8 cellular contexts compared by ENCODE assay signal in the genomic region with DNA sequence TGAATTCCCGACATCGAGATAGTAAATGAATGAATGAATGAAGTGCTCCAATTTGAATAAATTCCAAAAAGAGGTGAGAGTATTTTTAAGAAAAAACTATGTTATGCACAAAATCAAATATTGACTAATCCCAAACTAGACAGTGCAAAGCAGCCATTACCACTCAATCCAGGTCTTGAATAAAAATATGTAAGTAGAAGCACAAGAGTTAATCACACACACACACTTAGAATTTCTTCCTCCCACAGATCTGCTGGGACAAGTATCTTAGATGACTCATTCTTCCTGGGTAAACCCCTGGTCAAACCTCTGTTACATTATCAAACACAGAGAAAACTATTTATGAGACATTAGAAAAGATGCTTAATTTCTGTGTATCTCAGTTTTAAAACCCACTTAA. TPM values are rescaled to one million over a fixed set of nuclear protein-coding genes. Genes with fewer than 3 reads are reported as not detected.
DNase-seq lines count a peak whose midpoint lies in the region; ATAC-seq lines count a peak whose summit lies in the region.

No MANE protein-coding gene starts in this region.

- H3K9me3 Mint-ChIP-seq in activated CD4-positive, alpha-beta memory T cell treated with anti-CD3 and anti-CD28 coated beads, Interleukin-2, amount 10 ng/mL, durations not matched to agents 7 days and 5 days = no peaks in the 10 kb centered on the region

- H3K4me1 ChIP-seq in adipocyte (ENCODE audit: control insufficient read depth, insufficient read depth, low read length) = peaks cover 15% of the 10 kb centered on the region

- H3K27me3 Mint-ChIP-seq in activated CD4-positive, alpha-beta memory T cell treated with anti-CD3 and anti-CD28 coated beads, Interleukin-2, amount 10 ng/mL, durations not matched to agents 7 days and 5 days = peaks cover 7% of the 10 kb centered on the region

- CTCF ChIA-PET in activated CD4-positive, alpha-beta memory T cell treated with anti-CD3 and anti-CD28 coated beads, Interleukin-2, amount 10 ng/mL, durations not matched to agents 7 days and 5 days (lab: Charles Lee) = no interaction called here

- H3K4me3 Mint-ChIP-seq in activated CD4-positive, alpha-beta memory T cell treated with anti-CD3 and anti-CD28 coated beads, Interleukin-2, amount 10 ng/mL, durations not matched to agents 7 days and 5 days = no peak overlapping the region

- H3K9ac ChIP-seq in adipocyte (ENCODE audit: low read length) = peak overlapping the region; percentile 15

- POLR2A ChIA-PET in activated CD4-positive, alpha-beta memory T cell treated with anti-CD3 and anti-CD28 coated beads, Interleukin-2, amount 10 ng/mL, durations not matched to agents 7 days and 5 days (lab: Charles Lee) = no interaction called here

- H3K4me3 ChIP-seq in adipocyte (ENCODE audit: low read length) = no peak overlapping the region

- no peak for DNase-seq in activated CD4-positive, CD25-positive, alpha-beta regulatory T cell (lab: John Stamatoyannopoulos, UW)
- DNase-seq in adipocyte (ENCODE audit: low read depth) (peak; percentile 72), pulmonary artery endothelial cell (ENCODE audit: low read depth, low spot score) (peak; percentile 71), activated gamma-delta T cell (lab: John Stamatoyannopoulos, UW) (no peak), SK-N-DZ (ENCODE audit: low spot score) (no peak)
- no peak for DNase-seq in activated CD4-positive, alpha-beta memory T cell treated with anti-CD3 and anti-CD28 coated beads, Interleukin-2, amount 10 ng/mL, durations not matched to agents 7 days and 5 days

- ATAC-seq in activated CD4-positive, CD25-positive, alpha-beta regulatory T cell treated with anti-CD3 and anti-CD28 coated beads, Interleukin-2, amount 50 U/mL, for 24 hours = peak; percentile 60 to 67
- ATAC-seq in HG02885 (IDR thresholded peaks at IDR 0.05; ENCODE audit: poor library complexity, unreplicated experiment) = peak; percentile 44

- no peaks in the 10 kb centered on the region for H3K27me3 ChIP-seq in adipocyte (replicated peaks; ENCODE audit: control insufficient read depth, insufficient read depth, low read length)

- no peaks in the 10 kb centered on the region for H3K9me3 ChIP-seq in adipocyte (ENCODE audit: control insufficient read depth, low read length)

- H3K36me3 ChIP-seq in adipocyte (ENCODE audit: control insufficient read depth, insufficient read depth, low read length, severe bottlenecking) = peaks cover 24% of the 10 kb centered on the region

- no peak overlapping the region for H3K27ac Mint-ChIP-seq in activated CD4-positive, alpha-beta memory T cell treated with anti-CD3 and anti-CD28 coated beads, Interleukin-2, amount 10 ng/mL, durations not matched to agents 7 days and 5 days

- H3K36me3 Mint-ChIP-seq in activated CD4-positive, alpha-beta memory T cell treated with anti-CD3 and anti-CD28 coated beads, Interleukin-2, amount 10 ng/mL, durations not matched to agents 7 days and 5 days (ENCODE audit: low read depth) = no peaks in the 10 kb centered on the region

- peaks cover 9% of the 10 kb centered on the region for H3K4me1 Mint-ChIP-seq in activated CD4-positive, alpha-beta memory T cell treated with anti-CD3 and anti-CD28 coated beads, Interleukin-2, amount 10 ng/mL, durations not matched to agents 7 days and 5 days

RNA-seq across cellular contexts. Expression of gene LY75, which starts 55.9 kb away (rescaled TPM):
- 28.1 and 56.4 TPM in 2 replicates for total RNA-seq in pulmonary artery endothelial cell
- polyA plus RNA-seq in SK-N-DZ (2014; cell fraction: cytosol; rRNA removed) = not detected in 2 replicates
- polyA plus RNA-seq in SK-N-DZ (2014; cell fraction: nucleus; rRNA removed) = not detected in 2 replicates
- total RNA-seq in activated CD4-positive, alpha-beta memory T cell treated with anti-CD3 and anti-CD28 coated beads, Interleukin-2, amount 10 ng/mL, durations not matched to agents 7 days and 5 days = 10 to 100 TPM; 22.7 to 23.5 TPM

Comparison
In these comparisons a context has a peak if more than half of its experiments do, and no peak if none do; other contexts are left out.
1. DNase-seq: peak in adipocyte (single experiment) and pulmonary artery endothelial cell (single experiment); none in activated CD4-positive, CD25-positive, alpha-beta regulatory T cell (0 of 4), activated gamma-delta T cell (single experiment), SK-N-DZ (single experiment) and activated CD4-positive, alpha-beta memory T cell treated with anti-CD3 and anti-CD28 coated beads, Interleukin-2, amount 10 ng/mL, durations not matched to agents 7 days and 5 days (single experiment).